1 cellular context compared by ENCODE assay signal in genomic region chr18:2316082-2316481, GRCh38.
TF ChIP-seq lines count a peak whose summit lies in the region.

No MANE protein-coding gene starts in this region.

TF ChIP-seq in GM23338, 12 proteins besides CTCF, POLR2A, EP300 and RAD21 (continued from another document):
- TF ChIP-seq ZNF462 (CRISPR knock-in tag; IDR thresholded peaks at IDR 0.05) (no peak), EZH2phosphoT487 (IDR thresholded peaks at IDR 0.05; ENCODE audit: unreplicated experiment) (no peak), REST (IDR thresholded peaks at IDR 0.05; ENCODE audit: unreplicated experiment) (no peak), ETS1 (IDR thresholded peaks at IDR 0.05) (no peak)
